Comparison of ENCODE assay signal across 32 cellular contexts in genomic region chr14:34620115-34620514, GRCh38. TPM values are rescaled to one million over a fixed set of nuclear protein-coding genes. Genes with fewer than 3 reads are reported as not detected.
DNase-seq lines count a peak whose midpoint lies in the region; ATAC-seq, FAIRE-seq and TF ChIP-seq lines count a peak whose summit lies in the region.
"Had no signal": no experiment of that assay in that cellular context is flagged by ENCODE, and none has a peak within 500 bp of the region (broad histone marks: within the 10 kb centered on the region; RNA-seq: fewer than 3 reads in every experiment).

No MANE protein-coding gene starts in this region.

- peaks cover 25% of the 10 kb centered on the region for H3K36me3 Mint-ChIP-seq in central memory CD8-positive, alpha-beta T cell (ENCODE audit: insufficient read depth)

- DNase-seq in cardiac muscle cell (ENCODE audit: low read depth in 1 of 2, low spot score in 1 of 2) (no peak), left cardiac atrium (no peak), upper lobe of right lung (peak; percentile 19), GM12892 (ENCODE audit: insufficient read length) (no peak)
- no peak for DNase-seq in central memory CD8-positive, alpha-beta T cell (ENCODE audit: low spot score in 2 of 2)
- DNase-seq in stimulated activated naive CD4-positive, alpha-beta T cell treated with Interleukin-2 at 50 U/mL for 16 hours (lab: John Stamatoyannopoulos, UW) = no peak
- DNase-seq: activated gamma-delta T cell; cerebellar nuclear complex; DMS153; dorsolateral prefrontal cortex; lower lobe of right lung; NCI-H1417 treated with DMSO at 0.1 percent for 48 hours; NCI-H2081; NCI-H2227 treated with DMSO at 0.1 percent for 48 hours; NCI-H526; NK-92 treated with Interleukin-12 subunit alpha and Interleukin-12 subunit beta, amount 100 ng/mL, for 24 hours; pancreas; retina; stimulated activated naive CD8-positive, alpha-beta T cell treated with anti-CD3 and anti-CD28 coated beads, Interleukin-15, amount 100 ng/mL, for 72 hours had no signal

- H3K9me3 ChIP-seq in cardiac muscle cell (ENCODE audit: low read depth) = no peaks in the 10 kb centered on the region
- H3K9me3 ChIP-seq in mucosa of rectum (ENCODE audit: control insufficient read depth in 2 of 2, low read length in 2 of 2) = no peaks in the 10 kb centered on the region
- H3K9me3 ChIP-seq in upper lobe of right lung = no peaks in the 10 kb centered on the region
- H3K9me3 ChIP-seq: A549, HAP-1, lower lobe of right lung, pancreas, thoracic aorta, vagina had no signal

- H3K9ac ChIP-seq in mucosa of rectum (ENCODE audit: low read depth in 1 of 2, low read length in 2 of 2) = no peak overlapping the region
- H3K9ac ChIP-seq: KMS-11 had no signal

- H3K36me3 ChIP-seq in cardiac muscle cell (peaks cover 7% of the 10 kb centered on the region), mucosa of rectum (ENCODE audit: control insufficient read depth in 2 of 2, insufficient read depth in 2 of 2, low read length in 2 of 2) (peaks cover 17 to 22% of the 10 kb centered on the region in 2 donors), upper lobe of right lung (peaks cover 31% of the 10 kb centered on the region)
- H3K36me3 ChIP-seq: pancreas had no signal

- H3K27me3 Mint-ChIP-seq in central memory CD8-positive, alpha-beta T cell = no peaks in the 10 kb centered on the region
- H3K27me3 Mint-ChIP-seq: stimulated activated naive CD8-positive, alpha-beta T cell treated with anti-CD3 and anti-CD28 coated beads, Interleukin-15, amount 100 ng/mL, for 72 hours had no signal

- H3K27me3 ChIP-seq in cardiac muscle cell (no peaks in the 10 kb centered on the region), mucosa of rectum (ENCODE audit: control insufficient read depth in 2 of 2, insufficient read depth in 2 of 2, low read length in 2 of 2) (no peaks in the 10 kb centered on the region), upper lobe of right lung (no peaks in the 10 kb centered on the region)
- H3K27me3 ChIP-seq: dorsolateral prefrontal cortex, pancreas, vagina had no signal

- peaks cover 55% of the 10 kb centered on the region for H3K4me1 Mint-ChIP-seq in central memory CD8-positive, alpha-beta T cell
- H3K4me1 Mint-ChIP-seq: neural crest cell had no signal

- H3K4me1 ChIP-seq in cardiac muscle cell (ENCODE audit: low read depth) (no peaks in the 10 kb centered on the region), mucosa of rectum (ENCODE audit: control insufficient read depth in 2 of 2, insufficient read depth in 2 of 2, low read length in 2 of 2) (peaks cover 0 to 5% of the 10 kb centered on the region in 2 donors), upper lobe of right lung (peaks cover 6% of the 10 kb centered on the region)
- H3K4me1 ChIP-seq: pancreas had no signal

- H3K27ac ChIP-seq in cardiac muscle cell (peak overlapping the region; percentile 10), mucosa of rectum (ENCODE audit: low read depth in 2 of 2, low read length in 2 of 2) (peak overlapping the region; percentile 13 to 54), upper lobe of right lung (no peak overlapping the region)
- H3K27ac ChIP-seq: HL-60, KMS-11, lower lobe of right lung, pancreas, thoracic aorta, vagina had no signal

- ATAC-seq in left cardiac atrium (no peak), upper lobe of right lung (no peak), GM18517 (IDR thresholded peaks at IDR 0.05; ENCODE audit: unreplicated experiment) (no peak)
- ATAC-seq in central memory CD8-positive, alpha-beta T cell (replicated peaks; ENCODE audit: extremely low read depth, poor library complexity, severe bottlenecking) = no peak
- ATAC-seq: A549; GM12878; stimulated activated naive CD8-positive, alpha-beta T cell treated with anti-CD3 and anti-CD28 coated beads, Interleukin-15, amount 100 ng/mL, for 72 hours had no signal

- intact Hi-C loops in left cardiac atrium (cut with DNase I) (no loop called here), upper lobe of right lung (cut with DNase I) (no loop called here)

- H3K27ac Mint-ChIP-seq in central memory CD8-positive, alpha-beta T cell (ENCODE audit: low read depth) = peak overlapping the region; percentile 53

- H3K4me3 ChIP-seq in cardiac muscle cell (no peak overlapping the region), mucosa of rectum (ENCODE audit: low read length in 2 of 2) (no peak overlapping the region), upper lobe of right lung (no peak overlapping the region)
- H3K4me3 ChIP-seq: A549, dorsolateral prefrontal cortex, GM12878, HAP-1, lower lobe of right lung, pancreas, smooth muscle cell, thoracic aorta, vagina had no signal

- TF ChIP-seq CTCF in cardiac muscle cell (IDR thresholded peaks at IDR 0.05; ENCODE audit: low read depth, low read length) (no peak), upper lobe of right lung (IDR thresholded peaks at IDR 0.05) (no peak)

- no peak overlapping the region for H3K4me3 Mint-ChIP-seq in central memory CD8-positive, alpha-beta T cell
- H3K4me3 Mint-ChIP-seq: neural crest cell; stimulated activated naive CD8-positive, alpha-beta T cell treated with anti-CD3 and anti-CD28 coated beads, Interleukin-15, amount 100 ng/mL, for 72 hours had no signal

- TF ChIP-seq POLR2A in GM12892 (IDR thresholded peaks at IDR 0.05; ENCODE audit: low read depth, low read length) = no peak

- H3K9me3 Mint-ChIP-seq in central memory CD8-positive, alpha-beta T cell = no peaks in the 10 kb centered on the region
- H3K9me3 Mint-ChIP-seq: neural crest cell; stimulated activated naive CD8-positive, alpha-beta T cell treated with anti-CD3 and anti-CD28 coated beads, Interleukin-15, amount 100 ng/mL, for 72 hours had no signal

- FAIRE-seq in GM12892 (lab: Jason Lieb, UNC) = no peak
- FAIRE-seq: A549, endothelial cell of umbilical vein, frontal cortex, GM12878, pancreas had no signal

RNA-seq across cellular contexts. Expression of gene SNX6, which starts 9.8 kb away (rescaled TPM):
- total RNA-seq in cardiac muscle cell (95.1 and 139 TPM in 2 replicates), left cardiac atrium (10 to 100 TPM; 56.8 to 58.2 TPM), upper lobe of right lung (64.9 TPM)
- polyA plus RNA-seq in cardiac muscle cell = 83.1 and 108 TPM in 2 replicates
- polyA plus RNA-seq in GM12892 (2012; ENCODE audit: missing spikeins) = 55.5 TPM
